9 cellular contexts compared by ENCODE assay signal in genomic region chr3:111577798-111578685, GRCh38. TPM values are rescaled to one million over a fixed set of nuclear protein-coding genes. Genes with fewer than 3 reads are reported as not detected.
DNase-seq lines count a peak whose midpoint lies in the region; ATAC-seq and TF ChIP-seq lines count a peak whose summit lies in the region.
"Had no signal": no experiment of that assay in that cellular context is flagged by ENCODE, and none has a peak within 500 bp of the region (broad histone marks: within the 10 kb centered on the region; RNA-seq: fewer than 3 reads in every experiment).

No MANE protein-coding gene starts in this region.

- no peak for TF ChIP-seq POLR2A in IMR-90 (IDR thresholded peaks at IDR 0.05; ENCODE audit: low read depth, low read length)

- H2BK120ac ChIP-seq in IMR-90 (ENCODE audit: low read depth, low read length): peak overlapping the region; percentile 45

- no peaks in the 10 kb centered on the region for H3K9me3 Mint-ChIP-seq in activated naive CD4-positive, alpha-beta T cell treated with anti-CD3 and anti-CD28 coated beads, Interleukin-2, amount 50 U/mL, for 24 hours
- H3K9me3 Mint-ChIP-seq in T-helper 2 cell treated with Interferon-gamma antibody and Interleukin-4, amounts not matched to agents 5 μg/mL and 100 μg/mL, for 36 hours: no peaks in the 10 kb centered on the region
- no peaks in the 10 kb centered on the region for H3K9me3 Mint-ChIP-seq in stimulated activated naive CD8-positive, alpha-beta T cell treated with anti-CD3 and anti-CD28 coated beads, Interleukin-15, Interleukin-2, amounts not matched to agents 100 ng/mL and 50 ng/mL, for 24 hours

- CTCF ChIA-PET in IMR-90 (lab: Yijun Ruan, JAX): interaction anchor here (0.5 to 2.6 kb wide), 16 partner anchors 9 to 430 kb away, joined by 3 to 29 read pairs (median 5); no protein-coding TSS in a partner anchor

- dilution Hi-C loops in IMR-90 (cut with HindIII; ENCODE audit: low sequenced_read_pairs, unreplicated experiment): no loop called here

- BruUV-seq in IMR-90 (replicated peaks; lab: Mats Ljungman, UMichigan): no TSS peak

- peak overlapping the region; percentile 1 for H3K4me3 Mint-ChIP-seq in activated naive CD4-positive, alpha-beta T cell treated with anti-CD3 and anti-CD28 coated beads, Interleukin-2, amount 50 U/mL, for 24 hours
- H3K4me3 Mint-ChIP-seq in T-helper 2 cell treated with Interferon-gamma antibody and Interleukin-4, amounts not matched to agents 5 μg/mL and 100 μg/mL, for 36 hours: no peak overlapping the region
- peak overlapping the region; percentile 22 for H3K4me3 Mint-ChIP-seq in stimulated activated naive CD8-positive, alpha-beta T cell treated with anti-CD3 and anti-CD28 coated beads, Interleukin-15, Interleukin-2, amounts not matched to agents 100 ng/mL and 50 ng/mL, for 24 hours

- no peak overlapping the region for H2BK5ac ChIP-seq in IMR-90 (ENCODE audit: low read depth, low read length, poor library complexity, severe bottlenecking)

- H2AK9ac ChIP-seq in IMR-90 (replicated peaks; ENCODE audit: low read depth, low read length, poor library complexity): peak overlapping the region; percentile 29

- H2AK5ac ChIP-seq in IMR-90 (ENCODE audit: low read depth, low read length): no peak overlapping the region

- H3K9me3 ChIP-seq in IMR-90 (ENCODE audit: control insufficient read depth, insufficient read depth, low read length): no peaks in the 10 kb centered on the region

- POLR2A ChIA-PET in IMR-90 (lab: Charles Lee; ENCODE audit: unreplicated experiment): no interaction called here

- peak overlapping the region; percentile 33; the same call in 1 of the 2 replicates for H3K4ac ChIP-seq in IMR-90 (ENCODE audit: low read depth, low read length)

- H3K27ac ChIP-seq in IMR-90 (ENCODE audit: insufficient read depth, low read length) (no peak overlapping the region), foreskin keratinocyte (no peak overlapping the region)

- no peak overlapping the region for H3K23ac ChIP-seq in IMR-90 (ENCODE audit: low read depth, low read length)

- DNase-seq in activated naive CD4-positive, alpha-beta T cell (lab: John Stamatoyannopoulos, UW): no peak
- peak; percentile 93 for DNase-seq in IMR-90
- no peak for DNase-seq in T-helper 2 cell treated with Interferon-gamma antibody and Interleukin-4, amounts not matched to agents 5 μg/mL and 100 μg/mL, for 36 hours (ENCODE audit: low spot score)
- DNase-seq in foreskin keratinocyte: peak in 1 of 2 donors; percentile 88
- no peak for DNase-seq in NCI-H1105 treated with DMSO at 0.1 percent for 48 hours (lab: John Stamatoyannopoulos, UW)

- peak overlapping the region; percentile 73 for H3K14ac ChIP-seq in IMR-90 (replicated peaks; ENCODE audit: low read depth, low read length)

- H3K27ac Mint-ChIP-seq in activated naive CD4-positive, alpha-beta T cell treated with anti-CD3 and anti-CD28 coated beads, Interleukin-2, amount 50 U/mL, for 24 hours: peak overlapping the region; percentile 64
- peak overlapping the region; percentile 58 for H3K27ac Mint-ChIP-seq in T-helper 2 cell treated with Interferon-gamma antibody and Interleukin-4, amounts not matched to agents 5 μg/mL and 100 μg/mL, for 36 hours
- peak overlapping the region; percentile 74 for H3K27ac Mint-ChIP-seq in stimulated activated naive CD8-positive, alpha-beta T cell treated with anti-CD3 and anti-CD28 coated beads, Interleukin-15, Interleukin-2, amounts not matched to agents 100 ng/mL and 50 ng/mL, for 24 hours

- peak; percentile 94 for ATAC-seq in GM21786 (IDR thresholded peaks at IDR 0.05; ENCODE audit: unreplicated experiment)
- peak; percentile 94 for ATAC-seq in IMR-90 (ENCODE audit: low read depth)
- ATAC-seq in foreskin keratinocyte: peak; percentile 93

- TF ChIP-seq RAD21 in IMR-90 (IDR thresholded peaks at IDR 0.05; ENCODE audit: low read length): peak; percentile 95

- no CpG with 5 or more reads among the region's 4 CpGs for WGBS in IMR-90 (ENCODE audit: extremely low coverage in 2 of 2, insufficient read length in 1 of 2), 2 experiments

- no peaks in the 10 kb centered on the region for H4K20me1 ChIP-seq in IMR-90 (ENCODE audit: insufficient read depth, low read length)

- no peaks in the 10 kb centered on the region for H3K36me3 ChIP-seq in IMR-90 (ENCODE audit: control insufficient read depth, insufficient read depth, low read length)

- H2AFZ ChIP-seq in IMR-90 (replicated peaks; ENCODE audit: low read length, poor library complexity): peak overlapping the region; percentile 64

- no peak overlapping the region for H3K4me3 ChIP-seq in IMR-90 (ENCODE audit: insufficient read depth, low read depth, low read length)

- H2BK15ac ChIP-seq in IMR-90 (ENCODE audit: low read depth, low read length): peak overlapping the region; percentile 8; the same call in 1 of the 3 replicates

- no peak overlapping the region for H3K56ac ChIP-seq in IMR-90 (ENCODE audit: extremely low read depth, insufficient read depth, low read length)

- H3K27me3 ChIP-seq in IMR-90 (ENCODE audit: control insufficient read depth, insufficient read depth, low read length) (no peaks in the 10 kb centered on the region), foreskin keratinocyte (no peaks in the 10 kb centered on the region)

- H2BK20ac ChIP-seq in IMR-90 (ENCODE audit: low read depth, low read length): peak overlapping the region; percentile 47; the same call in 1 of the 2 replicates

- H4K91ac ChIP-seq in IMR-90 (ENCODE audit: insufficient read depth, low read depth, low read length): peak overlapping the region; percentile 27; the same call in 1 of the 2 replicates

- H4K8ac ChIP-seq in IMR-90 (ENCODE audit: low read depth in 2 of 2, low read length in 2 of 2): peak overlapping the region in 1 of 2 experiments; percentile 20; a peak in 2 of 4 replicates

- H3K27me3 Mint-ChIP-seq in activated naive CD4-positive, alpha-beta T cell treated with anti-CD3 and anti-CD28 coated beads, Interleukin-2, amount 50 U/mL, for 24 hours: no peaks in the 10 kb centered on the region
- H3K27me3 Mint-ChIP-seq in T-helper 2 cell treated with Interferon-gamma antibody and Interleukin-4, amounts not matched to agents 5 μg/mL and 100 μg/mL, for 36 hours (ENCODE audit: low read depth): no peaks in the 10 kb centered on the region
- no peaks in the 10 kb centered on the region for H3K27me3 Mint-ChIP-seq in stimulated activated naive CD8-positive, alpha-beta T cell treated with anti-CD3 and anti-CD28 coated beads, Interleukin-15, Interleukin-2, amounts not matched to agents 100 ng/mL and 50 ng/mL, for 24 hours

- intact Hi-C loops in IMR-90 (cut with micrococcal nuclease): loop anchor here (1.0 to 10.0 kb wide), 5 partner anchors 41 to 387 kb away; no protein-coding TSS in a partner anchor

- peaks cover 80% of the 10 kb centered on the region for H3K4me1 Mint-ChIP-seq in activated naive CD4-positive, alpha-beta T cell treated with anti-CD3 and anti-CD28 coated beads, Interleukin-2, amount 50 U/mL, for 24 hours
- H3K4me1 Mint-ChIP-seq in T-helper 2 cell treated with Interferon-gamma antibody and Interleukin-4, amounts not matched to agents 5 μg/mL and 100 μg/mL, for 36 hours (ENCODE audit: low read depth): peaks cover 52% of the 10 kb centered on the region
- H3K4me1 Mint-ChIP-seq in stimulated activated naive CD8-positive, alpha-beta T cell treated with anti-CD3 and anti-CD28 coated beads, Interleukin-15, Interleukin-2, amounts not matched to agents 100 ng/mL and 50 ng/mL, for 24 hours (ENCODE audit: low read depth): peaks cover 81% of the 10 kb centered on the region

- H3K18ac ChIP-seq in IMR-90 (ENCODE audit: low read depth, low read length): no peak overlapping the region

- H3K9me1 ChIP-seq in IMR-90 (ENCODE audit: insufficient read depth, low read length): no peaks in the 10 kb centered on the region

- peaks cover 34% of the 10 kb centered on the region for H3K36me3 Mint-ChIP-seq in activated naive CD4-positive, alpha-beta T cell treated with anti-CD3 and anti-CD28 coated beads, Interleukin-2, amount 50 U/mL, for 24 hours
- H3K36me3 Mint-ChIP-seq in T-helper 2 cell treated with Interferon-gamma antibody and Interleukin-4, amounts not matched to agents 5 μg/mL and 100 μg/mL, for 36 hours (ENCODE audit: low read depth): peaks cover 68% of the 10 kb centered on the region
- peaks cover 80% of the 10 kb centered on the region for H3K36me3 Mint-ChIP-seq in stimulated activated naive CD8-positive, alpha-beta T cell treated with anti-CD3 and anti-CD28 coated beads, Interleukin-15, Interleukin-2, amounts not matched to agents 100 ng/mL and 50 ng/mL, for 24 hours (ENCODE audit: low read depth)

- no peaks in the 10 kb centered on the region for H3K79me1 ChIP-seq in IMR-90 (ENCODE audit: low read depth in 1 of 2, low read length in 2 of 2)

- H4K5ac ChIP-seq in IMR-90 (ENCODE audit: low read depth, low read length): no peak overlapping the region

- H3K4me2 ChIP-seq in IMR-90 (ENCODE audit: low read depth, low read length): no peak overlapping the region

- H3K4me1 ChIP-seq in IMR-90 (ENCODE audit: control insufficient read depth, insufficient read depth, low read length) (peaks cover 3% of the 10 kb centered on the region), foreskin keratinocyte (peaks cover 21% of the 10 kb centered on the region)

- no peak overlapping the region for H3K9ac ChIP-seq in IMR-90 (ENCODE audit: low read depth, low read length)

- in situ Hi-C loops in IMR-90 (cut with MboI; ENCODE audit: low sequenced_read_pairs): loop anchor here (5.0 to 25.0 kb wide), 4 partner anchors 114 to 384 kb away; partner anchors contain the start of gene PHLDB2

- TF ChIP-seq CTCF in IMR-90 (conservative IDR thresholded peaks at IDR 0.05; ENCODE audit: low read depth, low read length): peak; percentile 89
- peak; percentile 97 for TF ChIP-seq CTCF in foreskin keratinocyte (conservative IDR thresholded peaks at IDR 0.05)

TF ChIP-seq in IMR-90, 13 proteins besides CTCF, POLR2A, EP300 and RAD21:
- TF ChIP-seq RCOR1 (IDR thresholded peaks at IDR 0.05; ENCODE audit: insufficient replicate concordance, low read length) (no peak), MAFK (IDR thresholded peaks at IDR 0.05; ENCODE audit: low read depth, low read length) (0 out of 2 replicates have a peak, but pooled peaks have one; percentile 13), CEBPB (IDR thresholded peaks at IDR 0.05; ENCODE audit: low read depth, low read length) (0 out of 2 replicates have a peak, but pooled peaks have one; percentile 2), SMC3 (IDR thresholded peaks at IDR 0.05; ENCODE audit: low read depth, low read length) (peak; percentile 87)
TF ChIP-seq in IMR-90: peak in this region for 3.

RNA-seq across cellular contexts. Expression of gene ZBED2, which starts 17.1 kb away (rescaled TPM):
- total RNA-seq in IMR-90 (2012; rRNA removed) (0.72 and 1.1 TPM in 2 replicates), foreskin keratinocyte (108 and 112 TPM in 2 replicates)
- polyA plus RNA-seq in IMR-90 (2012; rRNA removed) (0.36 and 0.51 TPM in 2 replicates), foreskin keratinocyte (93.0 and 101 TPM in 2 replicates)
- polyA plus RNA-seq in IMR-90 (2012; cell fraction: cytosol; rRNA removed): 0.15 and 0.34 TPM in 2 replicates
- 0.10 and 0.21 TPM in 2 replicates for polyA plus RNA-seq in IMR-90 (2012; cell fraction: nucleus; rRNA removed; ENCODE audit: low replicate concordance)
- polyA plus RNA-seq: neural cell had no signal

RNA-seq across cellular contexts. Expression of gene CD96, which starts 36.0 kb away (rescaled TPM):
- total RNA-seq in IMR-90 (2012; rRNA removed): 0.18 and 0.28 TPM in 2 replicates
- 0.05 and 0.06 TPM in 2 replicates for polyA plus RNA-seq in IMR-90 (2012; rRNA removed)
- 0.04 and 0.05 TPM in 2 replicates for polyA plus RNA-seq in IMR-90 (2012; cell fraction: cytosol; rRNA removed)
- polyA plus RNA-seq in IMR-90 (2012; cell fraction: nucleus; rRNA removed; ENCODE audit: low replicate concordance): 0.21 TPM in 1 of 2 replicates, not detected in the other
- 0.10 and 0.14 TPM in 2 replicates for total RNA-seq in foreskin keratinocyte
- 0.07 and 0.17 TPM in 2 replicates for polyA plus RNA-seq in foreskin keratinocyte
- polyA plus RNA-seq: neural cell had no signal

Comparison
In these comparisons a context has a peak if more than half of its experiments do, and no peak if none do; other contexts are left out.
1. RNA of gene ZBED2, which starts 17.1 kb away (total RNA-seq): 108 to 112 TPM in foreskin keratinocyte; 0.72 to 1.1 TPM in IMR-90; every median in the first group is over 10 times any median in the second.
2. Peak in every context shown above with its lines, with median percentiles within 50 percentile points of each other: H3K27ac Mint-ChIP-seq and ATAC-seq.